ENCODE assay signal across 33 cellular contexts in genomic region chr3:53823026-53823955, GRCh38. TPM values are rescaled to one million over a fixed set of nuclear protein-coding genes. Genes with fewer than 3 reads are reported as not detected.
A peak's percentile ranks its signal among the peaks of the same experiment; 100 is the strongest.
DNase-seq lines count a peak whose midpoint lies in the region; ATAC-seq and TF ChIP-seq lines count a peak whose summit lies in the region.
"Had no signal": no experiment of that assay in that cellular context is flagged by ENCODE, and none has a peak within 500 bp of the region (broad histone marks: within the 10 kb centered on the region; RNA-seq: fewer than 3 reads in every experiment).

No MANE protein-coding gene starts in this region.

- H3K9me3 Mint-ChIP-seq in WTC11 (no peaks in the 10 kb centered on the region), glutamatergic neuron (ENCODE audit: unreplicated experiment) (peaks cover 5% of the 10 kb centered on the region), mesothelial cell of epicardium (no peaks in the 10 kb centered on the region)
- H3K9me3 Mint-ChIP-seq: activated naive CD8-positive, alpha-beta T cell treated with anti-CD3 and anti-CD28 coated beads, Interleukin-2, amount 10 ng/mL, durations not matched to agents 7 days and 5 days; activated T-cell treated with anti-CD3 and anti-CD28 coated beads, Interleukin-2, amount 50 U/mL, for 24 hours; nephron progenitor cell had no signal

- H3K27me3 Mint-ChIP-seq in WTC11 (ENCODE audit: low read depth): no peaks in the 10 kb centered on the region
- H3K27me3 Mint-ChIP-seq in glutamatergic neuron (ENCODE audit: unreplicated experiment): no peaks in the 10 kb centered on the region
- H3K27me3 Mint-ChIP-seq in mesothelial cell of epicardium (ENCODE audit: low read depth): no peaks in the 10 kb centered on the region

- no peak overlapping the region for H3K27ac Mint-ChIP-seq in WTC11
- no peak overlapping the region for H3K27ac Mint-ChIP-seq in glutamatergic neuron (ENCODE audit: unreplicated experiment)
- no peak overlapping the region for H3K27ac Mint-ChIP-seq in mesothelial cell of epicardium
- H3K27ac Mint-ChIP-seq: activated naive CD8-positive, alpha-beta T cell treated with anti-CD3 and anti-CD28 coated beads, Interleukin-2, amount 10 ng/mL, durations not matched to agents 7 days and 5 days; activated T-cell treated with anti-CD3 and anti-CD28 coated beads, Interleukin-2, amount 50 U/mL, for 24 hours; nephron progenitor cell had no signal

- H3K4me1 Mint-ChIP-seq in WTC11 (peaks cover 9% of the 10 kb centered on the region), glutamatergic neuron (ENCODE audit: low read depth, unreplicated experiment) (peaks cover 6% of the 10 kb centered on the region), mesothelial cell of epicardium (peaks cover 7% of the 10 kb centered on the region)
- H3K4me1 Mint-ChIP-seq: activated naive CD8-positive, alpha-beta T cell treated with anti-CD3 and anti-CD28 coated beads, Interleukin-2, amount 10 ng/mL, durations not matched to agents 7 days and 5 days had no signal

- peak; percentile 94 for ATAC-seq in WTC11

- TF ChIP-seq POLR2A in stomach (IDR thresholded peaks at IDR 0.05): no peak

- CTCF ChIA-PET in WTC11 (lab: Charles Lee): interaction anchor here (1.3 kb wide), 1 partner anchor 75 kb away, joined by 3 read pairs; no protein-coding TSS in a partner anchor

- H3K27me3 ChIP-seq in stomach: no peaks in the 10 kb centered on the region
- H3K27me3 ChIP-seq: ascending aorta; BLaER1 treated with 17β-estradiol and CSF1 and Interleukin-3, amounts not matched to agents 10 nM and 100 nM; colonic mucosa; heart left ventricle; pancreas; Peyer's patch; upper lobe of left lung had no signal

- H3K4me3 ChIP-seq in stomach: no peak overlapping the region
- H3K4me3 ChIP-seq: ascending aorta; BLaER1 treated with 17β-estradiol and CSF1 and Interleukin-3, amounts not matched to agents 10 nM and 100 nM; colonic mucosa; heart left ventricle; lung; pancreas; Peyer's patch; upper lobe of left lung had no signal

- H3K9me3 ChIP-seq in stomach: no peaks in the 10 kb centered on the region
- H3K9me3 ChIP-seq: ascending aorta; BLaER1 treated with 17β-estradiol and CSF1 and Interleukin-3, amounts not matched to agents 10 nM and 100 nM; colonic mucosa; heart left ventricle; pancreas; Peyer's patch; upper lobe of left lung had no signal

- TF ChIP-seq CTCF in WTC11 (IDR thresholded peaks at IDR 0.05): peak; percentile 37; the same call in 1 of the 2 replicates
- no peak for TF ChIP-seq CTCF in glutamatergic neuron (IDR thresholded peaks at IDR 0.05; ENCODE audit: partially characterized antibody, unreplicated experiment)
- TF ChIP-seq CTCF in mesothelial cell of epicardium (IDR thresholded peaks at IDR 0.05; ENCODE audit: unreplicated experiment): peak; percentile 41
- no peak for TF ChIP-seq CTCF in stomach (IDR thresholded peaks at IDR 0.05)

- intact Hi-C loops in stomach (cut with DNase I; ENCODE audit: low total_unique reads): no loop called here

- H3K36me3 Mint-ChIP-seq in WTC11: no peaks in the 10 kb centered on the region; the same call in 1 of the 2 replicates
- no peaks in the 10 kb centered on the region for H3K36me3 Mint-ChIP-seq in glutamatergic neuron (ENCODE audit: unreplicated experiment)
- no peaks in the 10 kb centered on the region for H3K36me3 Mint-ChIP-seq in mesothelial cell of epicardium
- H3K36me3 Mint-ChIP-seq: activated naive CD8-positive, alpha-beta T cell treated with anti-CD3 and anti-CD28 coated beads, Interleukin-2, amount 10 ng/mL, durations not matched to agents 7 days and 5 days had no signal

- H3K36me3 ChIP-seq in stomach: peaks cover 9 to 57% (median 52%) of the 10 kb centered on the region in 4 donors
- H3K36me3 ChIP-seq: ascending aorta; BLaER1 treated with 17β-estradiol and CSF1 and Interleukin-3, amounts not matched to agents 10 nM and 100 nM; colonic mucosa; heart left ventricle had no signal

- POLR2A ChIA-PET in WTC11 (lab: Charles Lee): no interaction called here

- peak; percentile 59 for DNase-seq in WTC11 (ENCODE audit: low spot score)
- DNase-seq in glutamatergic neuron: peak; percentile 16
- DNase-seq in mesothelial cell of epicardium (ENCODE audit: low spot score in 2 of 2, unreplicated experiment in 2 of 2): no peak
- DNase-seq in stomach: peak; percentile 14
- no peak for DNase-seq in inferior parietal cortex (ENCODE audit: extremely low spot score)
- DNase-seq in germinal center (ENCODE audit: low spot score): no peak
- no peak for DNase-seq in stimulated activated CD4-positive, alpha-beta T cell treated with anti-CD3 and anti-CD28 coated beads, Interleukin-4, amount 100 ng/mL, for 24 hours
- no peak for DNase-seq in activated naive CD4-positive, alpha-beta T cell treated with Interleukin-2 at 50 U/mL for 16 hours
- DNase-seq: activated naive CD8-positive, alpha-beta T cell treated with anti-CD3 and anti-CD28 coated beads, Interleukin-2, amount 10 ng/mL, durations not matched to agents 7 days and 5 days; activated T-cell treated with anti-CD3 and anti-CD28 coated beads, Interleukin-2, amount 50 U/mL, for 24 hours; colonic mucosa; DMS153; effector memory CD4-positive, alpha-beta T cell; erythroblast; foreskin fibroblast; heart left ventricle; Kasumi-1; NCI-H1417 treated with DMSO at 0.1 percent for 48 hours; NCI-H2081 treated with DMSO at 0.1 percent for 48 hours; NCI-H345; NCI-H748 treated with DMSO at 0.1 percent for 48 hours; nephron progenitor cell; Peyer's patch; SIG-M5; stimulated activated CD4-positive, alpha-beta T cell treated with anti-CD3 and anti-CD28 coated beads, Interleukin-2, amount 100 ng/mL, for 24 hours; stimulated activated CD8-positive, alpha-beta memory T cell treated with anti-CD3 and anti-CD28 coated beads, Interleukin-4, amount 100 ng/mL, for 48 hours; T-helper 9 cell had no signal

- no peak for TF ChIP-seq EP300 in stomach (IDR thresholded peaks at IDR 0.05)

- no peaks in the 10 kb centered on the region for H3K4me1 ChIP-seq in stomach
- H3K4me1 ChIP-seq: ascending aorta, colonic mucosa, heart left ventricle, Peyer's patch had no signal

- 87 to 98% (median 97%) methylated on average over 10 to 67 of the region's 67 CpGs for WGBS in stomach, 5 donors

- H3K4me3 Mint-ChIP-seq in WTC11 (no peak overlapping the region), glutamatergic neuron (ENCODE audit: unreplicated experiment) (no peak overlapping the region), mesothelial cell of epicardium (no peak overlapping the region)
- H3K4me3 Mint-ChIP-seq: activated naive CD8-positive, alpha-beta T cell treated with anti-CD3 and anti-CD28 coated beads, Interleukin-2, amount 10 ng/mL, durations not matched to agents 7 days and 5 days; activated T-cell treated with anti-CD3 and anti-CD28 coated beads, Interleukin-2, amount 50 U/mL, for 24 hours; nephron progenitor cell had no signal

- H3K27ac ChIP-seq in stomach: no peak overlapping the region
- H3K27ac ChIP-seq: ascending aorta; BLaER1 treated with 17β-estradiol and CSF1 and Interleukin-3, amounts not matched to agents 10 nM and 100 nM; colonic mucosa; heart left ventricle; HL-60; pancreas; Peyer's patch; upper lobe of left lung had no signal

TF ChIP-seq in WTC11, 78 proteins besides CTCF, POLR2A, EP300 and RAD21 (continues in another document):
- no peak for TF ChIP-seq ATF6 (CRISPR knock-in tag; IDR thresholded peaks at IDR 0.05)

RNA-seq across cellular contexts. Expression of gene CHDH, which starts 22.9 kb away (rescaled TPM):
- total RNA-seq in WTC11 (2021) (9.5 to 11.7 TPM (median 10.6 TPM) in 3 replicates), glutamatergic neuron (ENCODE audit: unreplicated experiment) (0.61 TPM), mesothelial cell of epicardium (3.2 to 3.9 TPM (median 3.6 TPM) in 3 replicates), stomach (100 to 1,000 TPM in 1 of 5 donors, 10 to 100 TPM in 2, 1 to 10 TPM in 2; 8.2 to 385 (median 13.4) TPM)
- polyA plus RNA-seq in stomach: 1 to 10 TPM; 1.7 to 3.7 (median 3.4) TPM

RNA-seq across cellular contexts. Expression of gene IL17RB, which starts 23.1 kb away (rescaled TPM):
- total RNA-seq in WTC11 (2021) (5.3 to 6.4 TPM (median 5.6 TPM) in 3 replicates), glutamatergic neuron (ENCODE audit: unreplicated experiment) (0.78 TPM), mesothelial cell of epicardium (1.4 to 1.7 TPM (median 1.6 TPM) in 3 replicates), stomach (10 to 100 TPM in 1 of 5 donors, 1 to 10 TPM in 4; 2.5 to 34.2 (median 3.5) TPM)
- polyA plus RNA-seq in stomach: 1 to 10 TPM in 2 of 3 donors, under 1 TPM in 1; 0.61 to 4.5 (median 3.1) TPM
- total RNA-seq: ascending aorta had no signal

RNA-seq across cellular contexts. Expression of gene ACTR8, which starts 58.7 kb away (rescaled TPM):
- total RNA-seq in WTC11 (2021) (23.3 to 29.9 TPM (median 26.3 TPM) in 3 replicates), glutamatergic neuron (ENCODE audit: unreplicated experiment) (59.4 TPM), mesothelial cell of epicardium (38.6 to 45.8 TPM (median 39.3 TPM) in 3 replicates), stomach (100 to 1,000 TPM in 1 of 5 donors, 10 to 100 TPM in 4; 12.5 to 171 (median 25.5) TPM)
- 1 to 10 TPM; 6.7 to 9.6 (median 8.3) TPM for polyA plus RNA-seq in stomach

Comparison
In these comparisons a context has a peak if more than half of its experiments do, and no peak if none do; other contexts are left out.
1. DNase-seq: peak in WTC11 (single experiment), glutamatergic neuron (single experiment) and stomach (single experiment); none in mesothelial cell of epicardium (0 of 2), inferior parietal cortex (single experiment), germinal center (single experiment), stimulated activated CD4-positive, alpha-beta T cell treated with anti-CD3 and anti-CD28 coated beads, Interleukin-4, amount 100 ng/mL, for 24 hours (single experiment) and activated naive CD4-positive, alpha-beta T cell treated with Interleukin-2 at 50 U/mL for 16 hours (single experiment).
2. CTCF ChIP-seq: peak in WTC11 (single experiment) and mesothelial cell of epicardium (single experiment); none in glutamatergic neuron (single experiment) and stomach (0 of 7).